ENCODE assay signal across 28 cellular contexts in the genomic region with DNA sequence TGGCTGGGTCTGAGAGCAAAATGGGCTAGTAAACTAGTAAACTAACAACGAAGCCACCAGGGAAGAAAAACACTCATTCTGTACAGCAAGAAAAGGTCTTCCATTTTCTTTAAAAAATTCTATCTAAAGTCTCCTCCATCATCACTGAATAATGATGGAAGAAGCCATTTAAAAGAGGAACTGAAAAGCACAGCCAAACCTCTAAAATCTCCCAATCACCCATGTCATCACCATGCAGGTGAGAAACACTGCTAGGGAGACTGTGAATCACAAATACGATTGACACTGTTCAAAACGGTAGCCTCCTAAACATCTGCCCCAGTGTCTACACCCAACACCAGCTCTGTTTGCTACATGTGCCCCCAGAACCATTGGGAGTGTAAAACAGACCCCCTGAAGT.
"Had no signal": no experiment of that assay in that cellular context is flagged by ENCODE, and none has a peak within 500 bp of the region (broad histone marks: within the 10 kb centered on the region; RNA-seq: fewer than 3 reads in every experiment).

No MANE protein-coding gene starts in this region.

- H3K79me2 ChIP-seq: hepatocyte had no signal

- H3K27ac ChIP-seq: gastroesophageal sphincter, hepatocyte, neutrophil, ovary, right lobe of liver, skin epidermis, suprapubic skin, tibial artery, upper lobe of right lung had no signal

- H3K36me3 ChIP-seq: neutrophil, ovary, right lobe of liver, suprapubic skin, tibial artery, upper lobe of right lung had no signal

- H3K9me3 ChIP-seq: gastroesophageal sphincter, neutrophil, ovary, right lobe of liver, suprapubic skin, tibial artery, upper lobe of right lung had no signal

- H3K27me3 ChIP-seq: gastroesophageal sphincter, hepatocyte, neutrophil, ovary, right lobe of liver, suprapubic skin, tibial artery, upper lobe of right lung had no signal

- H3K4me3 ChIP-seq: gastroesophageal sphincter, hepatocyte, ovary, right lobe of liver, skin epidermis, suprapubic skin, tibial artery, upper lobe of right lung had no signal

- H2AFZ ChIP-seq: hepatocyte had no signal

- ATAC-seq: activated CD8-positive, alpha-beta memory T cell treated with anti-CD3 and anti-CD28 coated beads, Interleukin-2, amount 10 ng/mL, durations not matched to agents 7 days and 5 days; activated CD8-positive, alpha-beta T cell treated with anti-CD3 and anti-CD28 coated beads for 36 hours; activated naive CD8-positive, alpha-beta T cell treated with anti-CD3 and anti-CD28 coated beads, Interleukin-2, amount 50 U/mL, for 24 hours; gastroesophageal sphincter; right lobe of liver; upper lobe of right lung; WTC11 had no signal

- DNase-seq: activated CD4-positive, alpha-beta T cell treated with anti-CD3 and anti-CD28 coated beads for 1 hour; activated CD4-positive, alpha-beta T cell treated with anti-CD3 and anti-CD28 coated beads, Interleukin-2, amount 10 ng/mL, durations not matched to agents 7 days and 5 days; activated CD8-positive, alpha-beta memory T cell treated with anti-CD3 and anti-CD28 coated beads, Interleukin-2, amount 10 ng/mL, durations not matched to agents 7 days and 5 days; activated CD8-positive, alpha-beta T cell treated with anti-CD3 and anti-CD28 coated beads for 36 hours; activated naive CD8-positive, alpha-beta T cell treated with anti-CD3 and anti-CD28 coated beads, Interleukin-2, amount 50 U/mL, for 24 hours; activated T-cell treated with anti-CD3 and anti-CD28 coated beads, Interleukin-2, amount 50 U/mL, for 48 hours; amygdala; caudate nucleus; immature natural killer cell; kidney; left colon; mammary epithelial cell; naive B cell; nephron progenitor cell; ovary; right lobe of liver; stimulated activated CD4-positive, alpha-beta T cell treated with anti-CD3 and anti-CD28 coated beads, Interleukin-4, amount 100 ng/mL, for 4 hours; stimulated activated CD8-positive, alpha-beta memory T cell treated with anti-CD3 and anti-CD28 coated beads, Interleukin-4, amount 100 ng/mL, for 48 hours; stimulated activated naive CD4-positive, alpha-beta T cell; tibial artery; upper lobe of right lung had no signal

- FAIRE-seq: endothelial cell of umbilical vein, kidney had no signal

- H3K4me2 ChIP-seq: hepatocyte had no signal

- H3K4me1 ChIP-seq: upper lobe of right lung had no signal
